In the genomic region with DNA sequence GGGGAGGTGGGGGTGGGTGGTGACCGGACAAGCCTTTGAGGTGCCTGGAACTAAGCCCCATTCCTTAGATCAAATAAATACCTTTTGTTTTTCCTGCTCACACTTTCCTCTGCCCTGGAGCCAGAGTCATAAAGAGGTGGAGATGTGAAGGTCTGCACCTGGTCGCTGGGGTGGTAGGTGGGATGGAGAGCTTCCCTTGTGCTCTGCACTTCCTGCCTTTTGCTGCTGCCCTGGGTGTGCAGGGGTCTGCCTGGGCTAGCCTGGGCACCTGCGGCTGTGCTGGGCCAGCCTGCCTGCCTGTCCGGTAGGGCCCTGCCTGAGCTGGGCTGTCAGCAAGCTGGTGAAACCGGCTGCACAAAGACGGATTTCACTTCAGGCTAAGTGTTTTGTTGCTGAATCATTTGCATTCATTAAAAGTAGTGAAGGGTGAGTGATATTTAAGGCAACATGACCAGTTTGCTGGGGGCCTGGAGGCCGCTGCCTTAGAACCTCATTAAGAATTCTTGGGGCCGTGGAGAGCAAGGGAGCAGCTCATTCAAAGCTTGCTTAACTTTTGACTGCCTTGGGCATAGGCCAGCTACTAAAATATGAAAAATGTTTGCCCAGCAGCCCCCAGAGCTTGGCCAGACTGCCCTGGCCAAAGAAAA, we compare ENCODE assay signal across 10 cellular contexts. TPM values are rescaled to one million over a fixed set of nuclear protein-coding genes. Genes with fewer than 3 reads are reported as not detected.
A peak's percentile ranks its signal among the peaks of the same experiment; 100 is the strongest.
DNase-seq lines count a peak whose midpoint lies in the region; ATAC-seq, FAIRE-seq and TF ChIP-seq lines count a peak whose summit lies in the region.
"Had no signal": no experiment of that assay in that cellular context is flagged by ENCODE, and none has a peak within 500 bp of the region (broad histone marks: within the 10 kb centered on the region; RNA-seq: fewer than 3 reads in every experiment).

No MANE protein-coding gene starts in this region.

- no peaks in the 10 kb centered on the region for H3K9me3 Mint-ChIP-seq in HFFc6

- peak; percentile 91 for FAIRE-seq in A204.1 (lab: Jason Lieb, UNC)

- in situ Hi-C loops in T47D (cut with HindIII; ENCODE audit: low pct_unique_long_range_greater_than_20kb, low sequenced_read_pairs), result no loop called here

- H3K4me3 Mint-ChIP-seq in HFFc6, result peak overlapping the region; percentile 83

- peaks cover 5% of the 10 kb centered on the region for H3K36me3 Mint-ChIP-seq in HFFc6 (ENCODE audit: low read depth)

- peak overlapping the region; percentile 92 for H3K27ac Mint-ChIP-seq in HFFc6

- intact Hi-C loops in left lung (cut with DNase I) (no loop called here), dorsolateral prefrontal cortex (cut with DNase I) (no loop called here)

- H3K27me3 Mint-ChIP-seq in HFFc6 (ENCODE audit: insufficient read depth), result no peaks in the 10 kb centered on the region; the same call in 1 of the 2 replicates

- peaks cover 58% of the 10 kb centered on the region for H3K4me1 Mint-ChIP-seq in HFFc6 (ENCODE audit: low read depth)

- no peaks in the 10 kb centered on the region for H3K36me3 ChIP-seq in left lung
- H3K36me3 ChIP-seq: right lobe of liver had no signal

- H3K4me3 ChIP-seq in left lung, result no peak overlapping the region
- H3K4me3 ChIP-seq in dorsolateral prefrontal cortex, result peak overlapping the region in 7 of 59 donors; percentile 3 to 31 (median 22)
- H3K4me3 ChIP-seq: right lobe of liver had no signal

- H3K9me3 ChIP-seq in left lung, result no peaks in the 10 kb centered on the region
- H3K9me3 ChIP-seq: right lobe of liver had no signal

- H3K27ac ChIP-seq in left lung (peak overlapping the region; percentile 67 to 85), dorsolateral prefrontal cortex (peak overlapping the region in 11 of 59 donors; percentile 2 to 44 (median 16))
- H3K27ac ChIP-seq: right lobe of liver had no signal

- ATAC-seq in left lung (peak; percentile 88), GM21423 (IDR thresholded peaks at IDR 0.05; ENCODE audit: unreplicated experiment) (no peak)

- DNase-seq in HFFc6 (peak; percentile 89), T47D (ENCODE audit: low read depth in 1 of 2, low spot score in 1 of 2) (peak; percentile 64 to 96), left lung (peak; percentile 72 to 84), dorsolateral prefrontal cortex (no peak), SW 1271 (lab: John Stamatoyannopoulos, UW) (no peak)
- no peak for DNase-seq in activated effector memory CD4-positive, alpha-beta T cell treated with anti-CD3 and anti-CD28 coated beads, Interleukin-2, amount 50 U/mL, for 16 hours
- DNase-seq: KBM-7, right lobe of liver had no signal

- peaks cover 11 to 32% of the 10 kb centered on the region in 2 donors for H3K4me1 ChIP-seq in left lung
- H3K4me1 ChIP-seq: right lobe of liver had no signal

- TF ChIP-seq CTCF in HFFc6 (IDR thresholded peaks at IDR 0.05), result no peak
- TF ChIP-seq CTCF in left lung (IDR thresholded peaks at IDR 0.05), result no peak
- TF ChIP-seq CTCF in dorsolateral prefrontal cortex (IDR thresholded peaks at IDR 0.05 in 54 of 56, conservative IDR thresholded peaks at IDR 0.05 in 2 of 56; ENCODE audit: low read depth in 1 of 56, partially characterized antibody in 56 of 56), result no peak

- no peaks in the 10 kb centered on the region for H3K27me3 ChIP-seq in left lung
- H3K27me3 ChIP-seq in dorsolateral prefrontal cortex, result no peaks in the 10 kb centered on the region
- H3K27me3 ChIP-seq: right lobe of liver had no signal

RNA-seq across cellular contexts. Expression of a gene that starts 20.5 kb away (rescaled TPM):
- total RNA-seq in HFFc6 (2021; fragmentation: NEBNext Ultra II Directional; extraction: Animal tissue kit (Norgen Biotek cat#: 25700)), result 100 to 1,000 TPM in 1 of 6 experiments, 10 to 100 TPM in 5; 62.8 to 115 (median 66.7) TPM
- 100 to 1,000 TPM in 1 of 2 donors, 10 to 100 TPM in 1; 89.2 to 179 TPM for total RNA-seq in left lung
- total RNA-seq in dorsolateral prefrontal cortex, result 10 to 100 TPM in 100 of 120 experiments, 1 to 10 TPM in 20; 5.8 to 26.2 (median 13.0) TPM

RNA-seq across cellular contexts. Expression of a gene that starts 37.1 kb away (rescaled TPM):
- 10 to 100 TPM; 10.7 to 12.6 (median 11.8) TPM for total RNA-seq in HFFc6 (2021; fragmentation: NEBNext Ultra II Directional; extraction: Animal tissue kit (Norgen Biotek cat#: 25700))
- 10 to 100 TPM; 20.2 to 38.8 TPM for total RNA-seq in left lung
- 10 to 100 TPM; 39.5 to 88.4 (median 59.1) TPM for total RNA-seq in dorsolateral prefrontal cortex

RNA-seq across cellular contexts. Expression of a gene that starts 37.3 kb away (rescaled TPM):
- 10 to 100 TPM; 52.6 to 62.9 (median 58.7) TPM for total RNA-seq in HFFc6 (2021; fragmentation: NEBNext Ultra II Directional; extraction: Animal tissue kit (Norgen Biotek cat#: 25700))
- total RNA-seq in left lung (10 to 100 TPM; 35.2 to 43.4 TPM), dorsolateral prefrontal cortex (10 to 100 TPM; 30.1 to 96.7 (median 58.0) TPM)

RNA-seq across cellular contexts. Expression of a gene that starts 42.9 kb away (rescaled TPM):
- 10 to 100 TPM; 33.7 to 50.3 (median 37.0) TPM for total RNA-seq in HFFc6 (2021; fragmentation: NEBNext Ultra II Directional; extraction: Animal tissue kit (Norgen Biotek cat#: 25700))
- total RNA-seq in left lung, result 10 to 100 TPM; 22.0 to 28.4 TPM
- 10 to 100 TPM in 119 of 120 experiments, 1 to 10 TPM in 1; 9.9 to 23.3 (median 17.8) TPM for total RNA-seq in dorsolateral prefrontal cortex

Comparison
In these comparisons a context has a peak if more than half of its experiments do, and no peak if none do; other contexts are left out.
1. DNase-seq: peak in HFFc6 (single experiment), T47D (2 of 2) and left lung (2 of 2); none in dorsolateral prefrontal cortex (0 of 10), SW 1271 (0 of 2) and activated effector memory CD4-positive, alpha-beta T cell treated with anti-CD3 and anti-CD28 coated beads, Interleukin-2, amount 50 U/mL, for 16 hours (single experiment).